Comparison of ENCODE assay signal across 12 cellular contexts in genomic region chr12:132423251-132424117, GRCh38.
DNase-seq lines count a peak whose midpoint lies in the region; ATAC-seq and TF ChIP-seq lines count a peak whose summit lies in the region.
"Had no signal": no experiment of that assay in that cellular context is flagged by ENCODE, and none has a peak within 500 bp of the region (broad histone marks: within the 10 kb centered on the region; RNA-seq: fewer than 3 reads in every experiment).

No MANE protein-coding gene starts in this region.

- DNase-seq in GM23338 (ENCODE audit: low spot score) (peak; percentile 51), SK-N-SH (peak; percentile 81), iris pigment epithelial cell (ENCODE audit: low read depth) (peak; percentile 9), foreskin melanocyte (no peak), Kasumi-1 (lab: John Stamatoyannopoulos, UW) (no peak), NCI-H1417 treated with DMSO at 0.1 percent for 48 hours (lab: John Stamatoyannopoulos, UW) (no peak)
- DNase-seq: NCI-H345; occipital lobe; stimulated activated CD4-positive, alpha-beta T cell treated with anti-CD3 and anti-CD28 coated beads, Interleukin-4, amount 100 ng/mL, for 4 hours had no signal

- H3K79me2 ChIP-seq in GM23338 (replicated peaks; ENCODE audit: insufficient read depth) (no peaks in the 10 kb centered on the region), SK-N-SH (ENCODE audit: insufficient read depth) (no peaks in the 10 kb centered on the region)

- H3K4me3 Mint-ChIP-seq in GM23338: no peak overlapping the region

- H3K9ac ChIP-seq in BLaER1 treated with 17β-estradiol and CSF1 and Interleukin-3, amounts not matched to agents 10 nM and 100 nM: peak overlapping the region in 8 of 11 experiments; percentile 2 to 56 (median 44); a peak in 11 of 22 replicates
- H3K9ac ChIP-seq in SK-N-SH: no peak overlapping the region

- peaks cover 34 to 98% (median 87%) of the 10 kb centered on the region in 10 experiments for H3K4me1 ChIP-seq in BLaER1 treated with 17β-estradiol and CSF1 and Interleukin-3, amounts not matched to agents 10 nM and 100 nM
- H3K4me1 ChIP-seq in GM23338 (ENCODE audit: insufficient read depth) (no peaks in the 10 kb centered on the region), SK-N-SH (ENCODE audit: control insufficient read depth in 1 of 2, insufficient read depth in 2 of 2, low read depth in 1 of 2, low read length in 1 of 2) (no peaks in the 10 kb centered on the region; a peak in 1 of 4 replicates)

- H3K36me3 ChIP-seq in BLaER1 treated with 17β-estradiol and CSF1 and Interleukin-3, amounts not matched to agents 10 nM and 100 nM: peaks cover 0 to 17% (median 0%) of the 10 kb centered on the region in 11 experiments; a peak in 2 of 22 replicates
- no peaks in the 10 kb centered on the region for H3K36me3 ChIP-seq in GM23338 (ENCODE audit: insufficient read depth)
- no peaks in the 10 kb centered on the region for H3K36me3 ChIP-seq in SK-N-SH (replicated peaks in 1 of 2; ENCODE audit: control insufficient read depth in 1 of 2, insufficient read depth in 2 of 2, low read length in 1 of 2)
- H3K36me3 ChIP-seq: esophagus muscularis mucosa had no signal

- peaks cover 17% of the 10 kb centered on the region for H3K36me3 Mint-ChIP-seq in GM23338 (ENCODE audit: low read depth)

- POLR2A ChIA-PET in SK-N-SH (lab: Yijun Ruan, JAX): no interaction called here

- ATAC-seq in GM23338 (peak; percentile 58), GM18502 (IDR thresholded peaks at IDR 0.05; ENCODE audit: poor library complexity, unreplicated experiment) (no peak)

- H3K4me2 ChIP-seq in BLaER1 treated with 17β-estradiol and CSF1 and Interleukin-3, amounts not matched to agents 10 nM and 100 nM: peak overlapping the region; percentile 71 to 98 (median 86)
- H3K4me2 ChIP-seq in GM23338 (no peak overlapping the region), SK-N-SH (no peak overlapping the region)

- peaks cover 8% of the 10 kb centered on the region for H3K4me1 Mint-ChIP-seq in GM23338

- no peak overlapping the region for H3K27ac Mint-ChIP-seq in GM23338

- H2AFZ ChIP-seq in GM23338 (no peak overlapping the region), SK-N-SH (ENCODE audit: low read depth) (no peak overlapping the region)

- WGBS in SK-N-SH (ENCODE audit: low lambda C conversion rate): 38% methylated on average over 21 of the region's 42 CpGs

- no peaks in the 10 kb centered on the region for H3K9me2 ChIP-seq in GM23338 (ENCODE audit: insufficient read depth)
- no peaks in the 10 kb centered on the region for H3K9me2 ChIP-seq in SK-N-SH

- TF ChIP-seq EP300 in SK-N-SH (IDR thresholded peaks at IDR 0.05; ENCODE audit: borderline replicate concordance in 1 of 2, low read depth in 1 of 2, low read length in 1 of 2): no peak

- H3K4me3 ChIP-seq in BLaER1 treated with 17β-estradiol and CSF1 and Interleukin-3, amounts not matched to agents 10 nM and 100 nM: peak overlapping the region in 9 of 10 experiments; percentile 10 to 54 (median 40); a peak in 14 of 20 replicates
- H3K4me3 ChIP-seq in GM23338 (no peak overlapping the region), SK-N-SH (ENCODE audit: low read depth in 2 of 2, low read length in 1 of 2) (no peak overlapping the region)
- H3K4me3 ChIP-seq: esophagus muscularis mucosa had no signal

- H3K27ac ChIP-seq in BLaER1 treated with 17β-estradiol and CSF1 and Interleukin-3, amounts not matched to agents 10 nM and 100 nM: peak overlapping the region in 7 of 11 experiments; percentile 25 to 70 (median 56); a peak in 13 of 22 replicates
- H3K27ac ChIP-seq in GM23338 (ENCODE audit: low read depth) (no peak overlapping the region), SK-N-SH (ENCODE audit: low read depth in 2 of 2, low read length in 1 of 2) (no peak overlapping the region)
- H3K27ac ChIP-seq: esophagus muscularis mucosa had no signal

- no peak for TF ChIP-seq RAD21 in SK-N-SH (IDR thresholded peaks at IDR 0.05; ENCODE audit: low read length)

- TF ChIP-seq CTCF in GM23338 (conservative IDR thresholded peaks at IDR 0.05; ENCODE audit: low read depth in 2 of 2) (no peak), SK-N-SH (IDR thresholded peaks at IDR 0.05) (no peak)

- peaks cover 0 to 4% (median 0%) of the 10 kb centered on the region in 11 experiments; a peak in 1 of 22 replicates for H4K20me1 ChIP-seq in BLaER1 treated with 17β-estradiol and CSF1 and Interleukin-3, amounts not matched to agents 10 nM and 100 nM
- H4K20me1 ChIP-seq in GM23338 (replicated peaks; ENCODE audit: insufficient read depth): no peaks in the 10 kb centered on the region
- H4K20me1 ChIP-seq in SK-N-SH (ENCODE audit: insufficient read depth): no peaks in the 10 kb centered on the region

- peaks cover 31% of the 10 kb centered on the region for H3K9me3 Mint-ChIP-seq in GM23338

- H3K27me3 ChIP-seq in BLaER1 treated with 17β-estradiol and CSF1 and Interleukin-3, amounts not matched to agents 10 nM and 100 nM: peaks cover 0 to 43% (median 0%) of the 10 kb centered on the region in 11 experiments; a peak in 6 of 22 replicates
- H3K27me3 ChIP-seq in GM23338 (ENCODE audit: insufficient read depth): peaks cover 93% of the 10 kb centered on the region
- H3K27me3 ChIP-seq in SK-N-SH (ENCODE audit: insufficient read depth): peaks cover 55% of the 10 kb centered on the region

- peaks cover 88% of the 10 kb centered on the region for H3K27me3 Mint-ChIP-seq in GM23338 (ENCODE audit: insufficient read depth, low read depth, poor library complexity)

- CTCF ChIA-PET in SK-N-SH (lab: Yijun Ruan, JAX): interaction anchor here (1.3 to 2.4 kb wide), 2 partner anchors 9 to 100 kb away, joined by 3 to 15 read pairs; no protein-coding TSS in a partner anchor

- peaks cover 0 to 36% (median 14%) of the 10 kb centered on the region in 11 experiments; a peak in 15 of 22 replicates for H3K9me3 ChIP-seq in BLaER1 treated with 17β-estradiol and CSF1 and Interleukin-3, amounts not matched to agents 10 nM and 100 nM (replicated peaks in 1 of 11)
- H3K9me3 ChIP-seq in SK-N-SH: no peaks in the 10 kb centered on the region
- H3K9me3 ChIP-seq: esophagus muscularis mucosa had no signal

- H3F3A ChIP-seq in GM23338 (replicated peaks; ENCODE audit: low read depth) (no peaks in the 10 kb centered on the region), SK-N-SH (replicated peaks; ENCODE audit: insufficient read depth) (no peaks in the 10 kb centered on the region)

TF ChIP-seq in GM23338, 12 proteins besides CTCF, POLR2A, EP300 and RAD21 (continues in another document):
- TF ChIP-seq, protein P1, sequence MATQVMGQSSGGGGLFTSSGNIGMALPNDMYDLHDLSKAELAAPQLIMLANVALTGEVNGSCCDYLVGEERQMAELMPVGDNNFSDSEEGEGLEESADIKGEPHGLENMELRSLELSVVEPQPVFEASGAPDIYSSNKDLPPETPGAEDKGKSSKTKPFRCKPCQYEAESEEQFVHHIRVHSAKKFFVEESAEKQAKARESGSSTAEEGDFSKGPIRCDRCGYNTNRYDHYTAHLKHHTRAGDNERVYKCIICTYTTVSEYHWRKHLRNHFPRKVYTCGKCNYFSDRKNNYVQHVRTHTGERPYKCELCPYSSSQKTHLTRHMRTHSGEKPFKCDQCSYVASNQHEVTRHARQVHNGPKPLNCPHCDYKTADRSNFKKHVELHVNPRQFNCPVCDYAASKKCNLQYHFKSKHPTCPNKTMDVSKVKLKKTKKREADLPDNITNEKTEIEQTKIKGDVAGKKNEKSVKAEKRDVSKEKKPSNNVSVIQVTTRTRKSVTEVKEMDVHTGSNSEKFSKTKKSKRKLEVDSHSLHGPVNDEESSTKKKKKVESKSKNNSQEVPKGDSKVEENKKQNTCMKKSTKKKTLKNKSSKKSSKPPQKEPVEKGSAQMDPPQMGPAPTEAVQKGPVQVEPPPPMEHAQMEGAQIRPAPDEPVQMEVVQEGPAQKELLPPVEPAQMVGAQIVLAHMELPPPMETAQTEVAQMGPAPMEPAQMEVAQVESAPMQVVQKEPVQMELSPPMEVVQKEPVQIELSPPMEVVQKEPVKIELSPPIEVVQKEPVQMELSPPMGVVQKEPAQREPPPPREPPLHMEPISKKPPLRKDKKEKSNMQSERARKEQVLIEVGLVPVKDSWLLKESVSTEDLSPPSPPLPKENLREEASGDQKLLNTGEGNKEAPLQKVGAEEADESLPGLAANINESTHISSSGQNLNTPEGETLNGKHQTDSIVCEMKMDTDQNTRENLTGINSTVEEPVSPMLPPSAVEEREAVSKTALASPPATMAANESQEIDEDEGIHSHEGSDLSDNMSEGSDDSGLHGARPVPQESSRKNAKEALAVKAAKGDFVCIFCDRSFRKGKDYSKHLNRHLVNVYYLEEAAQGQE (IDR thresholded peaks at IDR 0.05; ENCODE audit: unreplicated experiment): no peak
- no peak for TF ChIP-seq CREB1 (CRISPR knock-in tag; IDR thresholded peaks at IDR 0.05; ENCODE audit: low read depth)
- TF ChIP-seq EZH2phosphoT487 (IDR thresholded peaks at IDR 0.05; ENCODE audit: unreplicated experiment): no peak
- TF ChIP-seq STAT1 (IDR thresholded peaks at IDR 0.05; ENCODE audit: unreplicated experiment): no peak

TF ChIP-seq in SK-N-SH, 30 proteins besides CTCF, POLR2A, EP300 and RAD21:
- TF ChIP-seq TAF1 (IDR thresholded peaks at IDR 0.05; ENCODE audit: borderline replicate concordance, low read depth, low read length) (no peak), JUND (IDR thresholded peaks at IDR 0.05) (no peak), TCF12 (IDR thresholded peaks at IDR 0.05) (no peak), SMC3 (IDR thresholded peaks at IDR 0.05; ENCODE audit: low read depth, low read length) (no peak)
- TF ChIP-seq, protein P2, sequence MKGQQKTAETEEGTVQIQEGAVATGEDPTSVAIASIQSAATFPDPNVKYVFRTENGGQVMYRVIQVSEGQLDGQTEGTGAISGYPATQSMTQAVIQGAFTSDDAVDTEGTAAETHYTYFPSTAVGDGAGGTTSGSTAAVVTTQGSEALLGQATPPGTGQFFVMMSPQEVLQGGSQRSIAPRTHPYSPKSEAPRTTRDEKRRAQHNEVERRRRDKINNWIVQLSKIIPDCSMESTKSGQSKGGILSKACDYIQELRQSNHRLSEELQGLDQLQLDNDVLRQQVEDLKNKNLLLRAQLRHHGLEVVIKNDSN (IDR thresholded peaks at IDR 0.05; ENCODE audit: borderline replicate concordance, low read depth): peak; percentile 71

Comparison
In these comparisons a context has a peak if more than half of its experiments do, and no peak if none do; other contexts are left out.
1. H3K27ac ChIP-seq: peak in BLaER1 treated with 17β-estradiol and CSF1 and Interleukin-3, amounts not matched to agents 10 nM and 100 nM (7 of 11); none in GM23338 (single experiment) and SK-N-SH (0 of 2).
2. H3K4me2 ChIP-seq: peak in BLaER1 treated with 17β-estradiol and CSF1 and Interleukin-3, amounts not matched to agents 10 nM and 100 nM (11 of 11); none in GM23338 (single experiment) and SK-N-SH (single experiment).
3. H3K4me3 ChIP-seq: peak in BLaER1 treated with 17β-estradiol and CSF1 and Interleukin-3, amounts not matched to agents 10 nM and 100 nM (9 of 10); none in GM23338 (single experiment) and SK-N-SH (0 of 2).
4. DNase-seq: peak in GM23338 (single experiment), SK-N-SH (single experiment) and iris pigment epithelial cell (single experiment); none in foreskin melanocyte (single experiment), Kasumi-1 (0 of 2) and NCI-H1417 treated with DMSO at 0.1 percent for 48 hours (single experiment).